In genomic region chr3:10511809-10512494, GRCh38 we compare ENCODE assay signal across 17 cellular contexts. TPM values are rescaled to one million over a fixed set of nuclear protein-coding genes. Genes with fewer than 3 reads are reported as not detected.
DNase-seq lines count a peak whose midpoint lies in the region; ATAC-seq and TF ChIP-seq lines count a peak whose summit lies in the region.
"Had no signal": no experiment of that assay in that cellular context is flagged by ENCODE, and none has a peak within 500 bp of the region (broad histone marks: within the 10 kb centered on the region; RNA-seq: fewer than 3 reads in every experiment).

No MANE protein-coding gene starts in this region.

- peaks cover 24% of the 10 kb centered on the region for H3K27me3 Mint-ChIP-seq in activated naive CD4-positive, alpha-beta T cell treated with anti-CD3 and anti-CD28 coated beads, Interleukin-2, amount 10 ng/mL, durations not matched to agents 7 days and 5 days

- TF ChIP-seq CTCF in fibroblast of mammary gland (conservative IDR thresholded peaks at IDR 0.05; ENCODE audit: control insufficient read depth, insufficient read depth, low read depth, low read length): no peak

- CTCF ChIA-PET in activated naive CD4-positive, alpha-beta T cell treated with anti-CD3 and anti-CD28 coated beads, Interleukin-2, amount 10 ng/mL, durations not matched to agents 7 days and 5 days (lab: Charles Lee): no interaction called here

- H3K27ac Mint-ChIP-seq in activated naive CD4-positive, alpha-beta T cell treated with anti-CD3 and anti-CD28 coated beads, Interleukin-2, amount 10 ng/mL, durations not matched to agents 7 days and 5 days: no peak overlapping the region
- H3K27ac Mint-ChIP-seq in activated naive CD4-positive, alpha-beta T cell treated with anti-CD3 and anti-CD28 coated beads, Interleukin-2, amount 50 U/mL, for 72 hours: no peak overlapping the region

- no peaks in the 10 kb centered on the region for H3K4me1 Mint-ChIP-seq in activated naive CD4-positive, alpha-beta T cell treated with anti-CD3 and anti-CD28 coated beads, Interleukin-2, amount 10 ng/mL, durations not matched to agents 7 days and 5 days

- no peak for ATAC-seq in activated naive CD4-positive, alpha-beta T cell treated with anti-CD3 and anti-CD28 coated beads, Interleukin-2, amount 50 U/mL, for 72 hours
- ATAC-seq in GM18909 (IDR thresholded peaks at IDR 0.05; ENCODE audit: poor library complexity, unreplicated experiment): no peak
- ATAC-seq: activated T-cell treated with anti-CD3 and anti-CD28 coated beads, Interleukin-2, amount 50 U/mL, for 4 hours; foreskin keratinocyte had no signal

- no peaks in the 10 kb centered on the region for H3K9me3 Mint-ChIP-seq in activated naive CD4-positive, alpha-beta T cell treated with anti-CD3 and anti-CD28 coated beads, Interleukin-2, amount 10 ng/mL, durations not matched to agents 7 days and 5 days
- H3K9me3 Mint-ChIP-seq in activated naive CD4-positive, alpha-beta T cell treated with anti-CD3 and anti-CD28 coated beads, Interleukin-2, amount 50 U/mL, for 72 hours: no peaks in the 10 kb centered on the region
- H3K9me3 Mint-ChIP-seq: activated T-cell treated with anti-CD3 and anti-CD28 coated beads, Interleukin-2, amount 50 U/mL, for 4 hours had no signal

- peak; percentile 4 for DNase-seq in activated naive CD4-positive, alpha-beta T cell treated with anti-CD3 and anti-CD28 coated beads, Interleukin-2, amount 10 ng/mL, durations not matched to agents 7 days and 5 days
- DNase-seq in activated naive CD4-positive, alpha-beta T cell treated with anti-CD3 and anti-CD28 coated beads, Interleukin-2, amount 50 U/mL, for 72 hours (ENCODE audit: low spot score in 2 of 2): no peak
- peak; percentile 77 for DNase-seq in RPMI7951 (ENCODE audit: low read depth)
- peak; percentile 21 for DNase-seq in fibroblast of mammary gland (ENCODE audit: low read depth)
- peak; percentile 25 for DNase-seq in stromal cell of bone marrow (ENCODE audit: low read depth)
- DNase-seq in NCI-H1930 (lab: John Stamatoyannopoulos, UW): no peak
- DNase-seq in HuH-7.5 (ENCODE audit: low spot score): no peak
- DNase-seq: activated CD4-positive, alpha-beta T cell treated with anti-CD3 and anti-CD28 coated beads for 48 hours; activated T-cell treated with anti-CD3 and anti-CD28 coated beads, Interleukin-2, amount 50 U/mL, for 4 hours; foreskin keratinocyte; NCI-H2171; occipital lobe; Right ventricle myocardium superior; stimulated activated naive CD4-positive, alpha-beta T cell; T-helper 9 cell had no signal

- no peak overlapping the region for H3K4me3 Mint-ChIP-seq in activated naive CD4-positive, alpha-beta T cell treated with anti-CD3 and anti-CD28 coated beads, Interleukin-2, amount 10 ng/mL, durations not matched to agents 7 days and 5 days
- H3K4me3 Mint-ChIP-seq: activated T-cell treated with anti-CD3 and anti-CD28 coated beads, Interleukin-2, amount 50 U/mL, for 4 hours had no signal

- no peak overlapping the region for H3K4me3 ChIP-seq in fibroblast of mammary gland (ENCODE audit: control insufficient read depth, low read depth, low read length)

- H3K36me3 Mint-ChIP-seq in activated naive CD4-positive, alpha-beta T cell treated with anti-CD3 and anti-CD28 coated beads, Interleukin-2, amount 10 ng/mL, durations not matched to agents 7 days and 5 days: no peaks in the 10 kb centered on the region
- no peaks in the 10 kb centered on the region for H3K36me3 Mint-ChIP-seq in activated naive CD4-positive, alpha-beta T cell treated with anti-CD3 and anti-CD28 coated beads, Interleukin-2, amount 50 U/mL, for 72 hours

RNA-seq across cellular contexts. Expression of gene ATP2B2, which starts 6.6 kb away (rescaled TPM):
- total RNA-seq in activated naive CD4-positive, alpha-beta T cell treated with anti-CD3 and anti-CD28 coated beads, Interleukin-2, amount 50 U/mL, for 72 hours: not detected
- 0.39 and 0.72 TPM in 2 replicates for total RNA-seq in RPMI7951 (2014; rRNA removed; shearing (Covaris generic))
- total RNA-seq: dermis microvascular lymphatic vessel endothelial cell, foreskin keratinocyte, Right ventricle myocardium superior had no signal

Comparison
In these comparisons a context has a peak if more than half of its experiments do, and no peak if none do; other contexts are left out.
1. DNase-seq: peak in activated naive CD4-positive, alpha-beta T cell treated with anti-CD3 and anti-CD28 coated beads, Interleukin-2, amount 10 ng/mL, durations not matched to agents 7 days and 5 days (single experiment), RPMI7951 (single experiment), fibroblast of mammary gland (single experiment) and stromal cell of bone marrow (single experiment); none in activated naive CD4-positive, alpha-beta T cell treated with anti-CD3 and anti-CD28 coated beads, Interleukin-2, amount 50 U/mL, for 72 hours (0 of 2), NCI-H1930 (0 of 2) and HuH-7.5 (single experiment).